28 cellular contexts compared by ENCODE assay signal in the genomic region with DNA sequence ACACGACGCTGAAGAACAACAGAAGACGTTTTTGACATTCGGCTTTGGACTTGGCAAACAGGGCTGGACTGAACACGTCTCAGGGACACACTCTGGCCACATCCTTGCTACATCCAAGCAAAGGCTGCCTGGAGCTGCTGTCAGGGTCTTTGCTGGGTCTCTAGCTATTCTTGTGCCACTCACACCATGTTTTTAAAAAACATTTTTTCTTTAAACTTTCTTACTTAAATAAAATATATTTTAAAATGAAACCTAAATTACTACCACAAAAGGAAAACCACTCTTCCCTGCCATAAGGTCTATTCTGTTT.
"Had no signal": no experiment of that assay in that cellular context is flagged by ENCODE, and none has a peak within 500 bp of the region (broad histone marks: within the 10 kb centered on the region; RNA-seq: fewer than 3 reads in every experiment).

No MANE protein-coding gene starts in this region.

- H3K9me3 ChIP-seq: stomach, suprapubic skin, testis, thoracic aorta, thyroid gland, tibial artery, tibial nerve, transverse colon, upper lobe of left lung, upper lobe of right lung, uterus, vagina had no signal

- H3K9me3 Mint-ChIP-seq: stimulated activated effector memory CD8-positive, alpha-beta T cell treated with anti-CD3 and anti-CD28 coated beads, Interleukin-12 subunit alpha, Interleukin-12 subunit beta, amount 100 ng/mL, for 72 hours; type B pancreatic cell had no signal

- FAIRE-seq: urothelium cell line had no signal

- H3K36me3 Mint-ChIP-seq: stimulated activated effector memory CD8-positive, alpha-beta T cell treated with anti-CD3 and anti-CD28 coated beads, Interleukin-12 subunit alpha, Interleukin-12 subunit beta, amount 100 ng/mL, for 72 hours; stimulated activated memory B cell treated with anti-CD40 and anti-IgM and Interleukin-4, amounts not matched to agents 10 μg/mL and 1 μg/mL and 100 μg/mL, for 72 hours; stimulated activated naive B cell treated with anti-CD40 and anti-IgM and Interleukin-4, amounts not matched to agents 10 μg/mL and 1 μg/mL and 100 μg/mL, for 72 hours; type B pancreatic cell had no signal

- H3K27ac ChIP-seq: stomach, suprapubic skin, testis, thoracic aorta, thyroid gland, tibial artery, tibial nerve, transverse colon, upper lobe of left lung, upper lobe of right lung, uterus, vagina had no signal

- ATAC-seq: stimulated activated effector memory CD8-positive, alpha-beta T cell treated with anti-CD3 and anti-CD28 coated beads, Interleukin-12 subunit alpha, Interleukin-12 subunit beta, amount 100 ng/mL, for 72 hours; stimulated activated naive B cell treated with anti-CD40 and anti-IgM and Interleukin-4, amounts not matched to agents 10 μg/mL and 1 μg/mL and 100 μg/mL, for 72 hours; stimulated activated naive CD8-positive, alpha-beta T cell treated with anti-CD3 and anti-CD28 coated beads, Interleukin-15, Interleukin-2, amounts not matched to agents 100 U/mL and 50 U/mL, for 24 hours; upper lobe of right lung had no signal

- DNase-seq: stimulated activated CD4-positive, alpha-beta T cell treated with anti-CD3 and anti-CD28 coated beads, Interleukin-2, amount 100 ng/mL, for 48 hours; stimulated activated CD4-positive, alpha-beta T cell treated with anti-CD3 and anti-CD28 coated beads, Interleukin-4, amount 100 ng/mL, for 1 hour; stimulated activated CD4-positive, alpha-beta T cell treated with anti-CD3 and anti-CD28 coated beads, Interleukin-4, amount 100 ng/mL, for 24 hours; stimulated activated CD4-positive, alpha-beta T cell treated with anti-CD3 and anti-CD28 coated beads, Interleukin-4, amount 100 ng/mL, for 4 hours; stimulated activated CD8-positive, alpha-beta memory T cell treated with anti-CD3 and anti-CD28 coated beads, Interleukin-4, amount 100 ng/mL, for 48 hours; stimulated activated naive B cell treated with anti-CD40 and anti-IgM and Interleukin-4, amounts not matched to agents 10 μg/mL and 1 μg/mL and 100 μg/mL, for 72 hours; stimulated activated naive CD4-positive, alpha-beta T cell; stimulated activated naive CD4-positive, alpha-beta T cell treated with Interleukin-2 at 50 U/mL for 16 hours; stimulated activated naive CD8-positive, alpha-beta T cell treated with anti-CD3 and anti-CD28 coated beads, Interleukin-15, Interleukin-2, amounts not matched to agents 100 U/mL and 50 U/mL, for 24 hours; stomach; substantia nigra; testis; thyroid gland; tibial artery; transverse colon; trophoblast cell; upper lobe of left lung; upper lobe of right lung; uterus had no signal

- H3K4me3 ChIP-seq: stomach, suprapubic skin, testis, thoracic aorta, thyroid gland, tibial artery, tibial nerve, transverse colon, upper lobe of left lung, upper lobe of right lung, uterus, vagina had no signal

- H3K4me3 Mint-ChIP-seq: stimulated activated effector memory CD8-positive, alpha-beta T cell treated with anti-CD3 and anti-CD28 coated beads, Interleukin-12 subunit alpha, Interleukin-12 subunit beta, amount 100 ng/mL, for 72 hours; stimulated activated memory B cell treated with anti-CD40 and anti-IgM and Interleukin-4, amounts not matched to agents 10 μg/mL and 1 μg/mL and 100 μg/mL, for 72 hours; stimulated activated naive B cell treated with anti-CD40 and anti-IgM and Interleukin-4, amounts not matched to agents 10 μg/mL and 1 μg/mL and 100 μg/mL, for 72 hours; stimulated activated naive CD8-positive, alpha-beta T cell treated with anti-CD3 and anti-CD28 coated beads, Interleukin-15, Interleukin-2, amounts not matched to agents 100 ng/mL and 50 ng/mL, for 24 hours; type B pancreatic cell had no signal

- H3K36me3 ChIP-seq: stomach, suprapubic skin, thoracic aorta, thyroid gland, tibial artery, tibial nerve, transverse colon, upper lobe of left lung, upper lobe of right lung, uterus, vagina had no signal

- H3K4me1 ChIP-seq: uterus had no signal

- H3K27ac Mint-ChIP-seq: stimulated activated effector memory CD8-positive, alpha-beta T cell treated with anti-CD3 and anti-CD28 coated beads, Interleukin-12 subunit alpha, Interleukin-12 subunit beta, amount 100 ng/mL, for 72 hours; stimulated activated naive B cell treated with anti-CD40 and anti-IgM and Interleukin-4, amounts not matched to agents 10 μg/mL and 1 μg/mL and 100 μg/mL, for 72 hours; stimulated activated naive CD8-positive, alpha-beta T cell treated with anti-CD3 and anti-CD28 coated beads, Interleukin-15, Interleukin-2, amounts not matched to agents 100 ng/mL and 50 ng/mL, for 24 hours; type B pancreatic cell had no signal

- H3K27me3 ChIP-seq: testis, thyroid gland, tibial nerve, transverse colon, upper lobe of left lung, upper lobe of right lung, uterus, vagina had no signal
